1 cellular context compared by ENCODE assay signal in the genomic region with DNA sequence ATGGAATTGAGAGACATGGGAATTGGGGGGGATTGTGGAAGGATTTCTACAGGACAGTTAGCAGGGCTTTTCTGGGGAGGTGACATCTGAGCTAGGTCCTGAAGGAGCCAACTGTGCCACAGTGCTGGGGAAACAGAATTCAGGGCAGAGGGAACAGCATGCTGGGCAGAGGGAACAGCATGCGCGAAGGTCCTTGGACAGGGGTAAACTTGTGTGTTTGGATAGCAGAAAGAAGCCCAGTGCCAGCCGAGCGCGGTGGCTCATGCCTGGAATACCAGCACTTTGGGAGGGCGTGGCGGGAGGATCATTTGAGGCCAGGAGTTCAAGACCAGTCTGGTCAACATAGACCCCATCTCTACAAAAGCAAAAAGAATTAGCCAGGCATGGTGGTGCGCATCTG.
TF ChIP-seq lines count a peak whose summit lies in the region.

No MANE protein-coding gene starts in this region.

TF ChIP-seq in IMR-90, 13 proteins besides CTCF, POLR2A, EP300 and RAD21:
- TF ChIP-seq FOS (IDR thresholded peaks at IDR 0.05; ENCODE audit: low read depth, low read length): no peak
